ENCODE assay signal across 11 cellular contexts in genomic region chr2:226310081-226310625, GRCh38.
"Had no signal": no experiment of that assay in that cellular context is flagged by ENCODE, and none has a peak within 500 bp of the region (broad histone marks: within the 10 kb centered on the region; RNA-seq: fewer than 3 reads in every experiment).

No MANE protein-coding gene starts in this region.

- H3K27me3 ChIP-seq: pancreas, right atrium auricular region had no signal

- H3K36me3 ChIP-seq: pancreas, right atrium auricular region had no signal

- DNase-seq: activated CD4-positive, alpha-beta T cell treated with anti-CD3 and anti-CD28 coated beads, Interleukin-2, amount 50 U/mL, for 1 hour; activated CD4-positive, CD25-positive, alpha-beta regulatory T cell; activated naive CD4-positive, alpha-beta T cell treated with anti-CD3 and anti-CD28 coated beads, Interleukin-2, amount 50 U/mL, for 16 hours; activated T-cell treated with anti-CD3 and anti-CD28 coated beads for 4 hours; amygdala; kidney; mesendoderm; pancreas; trophoblast cell had no signal

- H3K4me1 ChIP-seq: right atrium auricular region had no signal

- H3K4me3 ChIP-seq: pancreas, right atrium auricular region, smooth muscle cell had no signal

- H3K4me2 ChIP-seq: smooth muscle cell had no signal

- H3K27ac ChIP-seq: pancreas, right atrium auricular region had no signal

- H3K9me3 ChIP-seq: pancreas, right atrium auricular region had no signal
